Comparison of ENCODE assay signal across 19 cellular contexts in genomic region chr2:70979626-70980025, GRCh38. TPM values are rescaled to one million over a fixed set of nuclear protein-coding genes. Genes with fewer than 3 reads are reported as not detected.
DNase-seq lines count a peak whose midpoint lies in the region; ATAC-seq, FAIRE-seq and TF ChIP-seq lines count a peak whose summit lies in the region.
"Had no signal": no experiment of that assay in that cellular context is flagged by ENCODE, and none has a peak within 500 bp of the region (broad histone marks: within the 10 kb centered on the region; RNA-seq: fewer than 3 reads in every experiment).

No MANE protein-coding gene starts in this region.

- TF ChIP-seq CTCF in H1 (IDR thresholded peaks at IDR 0.05; ENCODE audit: control extremely low read depth in 1 of 3, insufficient read depth in 1 of 3, low read depth in 1 of 3, low read length in 3 of 3) (no peak), nephron (IDR thresholded peaks at IDR 0.05; ENCODE audit: unreplicated experiment in 3 of 3) (no peak), uterus (IDR thresholded peaks at IDR 0.05) (no peak)

- no peak for FAIRE-seq in H1 (lab: Jason Lieb, UNC)
- FAIRE-seq: GM12892 had no signal

- H4K91ac ChIP-seq in H1 (replicated peaks; ENCODE audit: insufficient read length, low read length) = no peak overlapping the region

- no peak overlapping the region for H2AFZ ChIP-seq in H1 (ENCODE audit: low read length)

- CTCF ChIA-PET in H1 (lab: Charles Lee; ENCODE audit: partially characterized antibody) = interaction anchor here (2.5 to 7.1 kb wide), 4 partner anchors 14 to 109 kb away, joined by 7 to 66 read pairs (median 16); no protein-coding TSS in a partner anchor

- peak overlapping the region; percentile 64 to 79; a peak in 2 of 4 replicates for H3K4me2 ChIP-seq in H1 (ENCODE audit: insufficient read depth in 1 of 2, low read depth in 2 of 2, low read length in 2 of 2)

- H2AK5ac ChIP-seq in H1 (ENCODE audit: low read depth, low read length) = no peak overlapping the region

- ATAC-seq in activated T-cell treated with anti-CD3 and anti-CD28 coated beads, Interleukin-2, amount 50 U/mL, for 4 hours = no peak
- ATAC-seq: HCT116 had no signal

- H2BK12ac ChIP-seq in H1 (ENCODE audit: low read depth, low read length) = no peak overlapping the region; the same call in 1 of the 2 replicates

- no peak overlapping the region for H3K9ac ChIP-seq in H1 (replicated peaks in 1 of 4; ENCODE audit: extremely low read depth in 1 of 4, low read depth in 3 of 4, low read length in 3 of 4)

- H3K36me3 ChIP-seq in H1 (ENCODE audit: control insufficient read depth in 2 of 4, insufficient read depth in 4 of 4, low read length in 3 of 4) = no peaks in the 10 kb centered on the region
- no peaks in the 10 kb centered on the region for H3K36me3 ChIP-seq in uterus
- H3K36me3 ChIP-seq: Peyer's patch had no signal

- H3K4me3 Mint-ChIP-seq in activated T-cell treated with anti-CD3 and anti-CD28 coated beads, Interleukin-2, amount 50 U/mL, for 24 hours = no peak overlapping the region
- no peak overlapping the region for H3K4me3 Mint-ChIP-seq in activated T-cell treated with anti-CD3 and anti-CD28 coated beads, Interleukin-2, amount 50 U/mL, for 4 hours
- peak overlapping the region; percentile 64 to 76 (median 67) for H3K4me3 Mint-ChIP-seq in nephron

- TF ChIP-seq POLR2A in H1 (IDR thresholded peaks at IDR 0.05; ENCODE audit: control extremely low read depth in 1 of 2, low read depth in 2 of 2, low read length in 2 of 2) (no peak), uterus (IDR thresholded peaks at IDR 0.05) (no peak)

- H2BK20ac ChIP-seq in H1 (ENCODE audit: low read length) = 0 out of 2 replicates have a peak overlapping the region, but pooled peaks have one; percentile 13

- no peaks in the 10 kb centered on the region for H3K79me2 ChIP-seq in H1 (ENCODE audit: control insufficient read depth in 1 of 2, insufficient read depth in 2 of 2, low read length in 2 of 2)

- peak; percentile 27 for DNase-seq in activated T-cell treated with anti-CD3 and anti-CD28 coated beads, Interleukin-2, amount 50 U/mL, for 24 hours
- no peak for DNase-seq in activated T-cell treated with anti-CD3 and anti-CD28 coated beads, Interleukin-2, amount 50 U/mL, for 4 hours
- DNase-seq in H1 (ENCODE audit: low read depth in 1 of 2, low spot score in 2 of 2) (no peak), uterus (peak in 1 of 2 donors; percentile 16), KBM-7 (no peak), NK-92 (lab: John Stamatoyannopoulos, UW; ENCODE audit: unreplicated experiment) (no peak), NCI-H82 treated with DMSO at 0.1 percent for 48 hours (lab: John Stamatoyannopoulos, UW; ENCODE audit: unreplicated experiment) (no peak)
- DNase-seq: Caco-2; NCI-H1048; NCI-H774; stimulated activated CD4-positive, alpha-beta T cell treated with anti-CD3 and anti-CD28 coated beads, Interleukin-15, amount 100 ng/mL, for 24 hours had no signal

- 84% methylated on average over 9 of the region's 9 CpGs; no CpG with 5 or more reads in 1 of the 2 experiments for WGBS in H1 (ENCODE audit: extremely low coverage in 1 of 2, insufficient coverage in 1 of 2, insufficient read length in 1 of 2, insufficient replicate concordance in 2 of 2, low coverage in 1 of 2, low lambda C conversion rate in 2 of 2, missing lambda C conversion rate in 1 of 2), 2 experiments

- intact Hi-C loops in uterus (cut with DNase I; ENCODE audit: low total_unique reads) = no loop called here

- no peak overlapping the region for H2BK5ac ChIP-seq in H1 (ENCODE audit: low read depth, low read length)

- no peaks in the 10 kb centered on the region for H3K79me1 ChIP-seq in H1 (ENCODE audit: low read depth, low read length)

- H3K4ac ChIP-seq in H1 (replicated peaks; ENCODE audit: insufficient read length, low read depth, low read length) = peak overlapping the region; percentile 32

- in situ Hi-C loops in KBM-7 (cut with MboI; ENCODE audit: low pct_unique_long_range_greater_than_20kb, low sequenced_read_pairs) = no loop called here

- peak overlapping the region in 2 of 4 experiments; percentile 70 to 72; a peak in 4 of 8 replicates for H3K4me3 ChIP-seq in H1 (ENCODE audit: extremely low read depth in 1 of 4, insufficient read depth in 2 of 4, low read depth in 3 of 4, low read length in 4 of 4)
- no peak overlapping the region for H3K4me3 ChIP-seq in uterus

- no peak overlapping the region for H2BK120ac ChIP-seq in H1 (replicated peaks; ENCODE audit: low read depth, low read length)

- H2BK15ac ChIP-seq in H1 (ENCODE audit: low read length) = 0 out of 2 replicates have a peak overlapping the region, but pooled peaks have one; percentile 96

- peaks cover 17% of the 10 kb centered on the region for H3K36me3 Mint-ChIP-seq in activated T-cell treated with anti-CD3 and anti-CD28 coated beads, Interleukin-2, amount 50 U/mL, for 24 hours (ENCODE audit: low read depth)
- H3K36me3 Mint-ChIP-seq in activated T-cell treated with anti-CD3 and anti-CD28 coated beads, Interleukin-2, amount 50 U/mL, for 4 hours (ENCODE audit: insufficient read depth) = no peaks in the 10 kb centered on the region
- H3K36me3 Mint-ChIP-seq in nephron (ENCODE audit: low read depth) = peaks cover 10% of the 10 kb centered on the region

- H3K27ac ChIP-seq in H1 (ENCODE audit: low read depth, low read length) (no peak overlapping the region), uterus (peak overlapping the region; percentile 92 to 96)

- peaks cover 2% of the 10 kb centered on the region for H3K27me3 Mint-ChIP-seq in activated T-cell treated with anti-CD3 and anti-CD28 coated beads, Interleukin-2, amount 50 U/mL, for 24 hours
- H3K27me3 Mint-ChIP-seq in activated T-cell treated with anti-CD3 and anti-CD28 coated beads, Interleukin-2, amount 50 U/mL, for 4 hours (ENCODE audit: low read depth) = peaks cover 2% of the 10 kb centered on the region
- peaks cover 5% of the 10 kb centered on the region for H3K27me3 Mint-ChIP-seq in nephron (ENCODE audit: low read depth)

- no peaks in the 10 kb centered on the region for H3K9me3 ChIP-seq in H1 (ENCODE audit: insufficient read depth in 2 of 2, low read depth in 1 of 2, low read length in 1 of 2)
- H3K9me3 ChIP-seq in uterus = no peaks in the 10 kb centered on the region
- H3K9me3 ChIP-seq: Caco-2, Peyer's patch had no signal

- TF ChIP-seq RAD21 in H1 (IDR thresholded peaks at IDR 0.05 in 1 of 2, conservative IDR thresholded peaks at IDR 0.05 in 1 of 2; ENCODE audit: low read depth in 2 of 2, low read length in 2 of 2) = no peak

- H3K27me3 ChIP-seq in H1 (replicated peaks in 1 of 4; ENCODE audit: control insufficient read depth in 3 of 4, extremely low read depth in 1 of 4, insufficient read depth in 3 of 4, low read length in 3 of 4) = peaks cover 0 to 29% (median 10%) of the 10 kb centered on the region in 4 experiments; a peak in 5 of 7 replicates
- H3K27me3 ChIP-seq in uterus = no peaks in the 10 kb centered on the region
- H3K27me3 ChIP-seq: Peyer's patch had no signal

- POLR2A ChIA-PET in H1 (lab: Charles Lee; ENCODE audit: partially characterized antibody) = no interaction called here

- no peak overlapping the region for H3K56ac ChIP-seq in H1 (replicated peaks; ENCODE audit: insufficient read length, low read depth, low read length)

- H4K5ac ChIP-seq in H1 (ENCODE audit: insufficient read length, low read depth, low read length) = no peak overlapping the region

- peaks cover 5% of the 10 kb centered on the region; the same call in 1 of the 2 replicates for H3K23me2 ChIP-seq in H1 (ENCODE audit: low read depth, low read length)

- H4K20me1 ChIP-seq in H1 (replicated peaks in 1 of 2; ENCODE audit: control insufficient read depth in 1 of 2, insufficient read depth in 2 of 2, low read length in 2 of 2) = peaks cover 0 to 3% of the 10 kb centered on the region in 2 experiments

- no peak for TF ChIP-seq EP300 in H1 (IDR thresholded peaks at IDR 0.05; ENCODE audit: borderline replicate concordance in 1 of 2, low read depth in 2 of 2, low read length in 2 of 2)

- no peak overlapping the region for H3K23ac ChIP-seq in H1 (ENCODE audit: insufficient read length)

- no peak overlapping the region for H3K14ac ChIP-seq in H1 (ENCODE audit: insufficient read length)

- no peak overlapping the region for H3K18ac ChIP-seq in H1 (ENCODE audit: extremely low read depth, low read length)

- H4K8ac ChIP-seq in H1 (ENCODE audit: extremely low read depth, insufficient read depth, low read length) = no peak overlapping the region; the same call in 1 of the 2 replicates

- H3K4me1 ChIP-seq in H1 (replicated peaks in 1 of 4; ENCODE audit: control insufficient read depth in 3 of 4, insufficient read depth in 4 of 4, low read length in 3 of 4) (peaks cover 2 to 16% (median 5%) of the 10 kb centered on the region in 4 experiments; a peak in 6 of 7 replicates), uterus (peaks cover 4 to 5% of the 10 kb centered on the region in 2 donors)

- H3K9me3 Mint-ChIP-seq in activated T-cell treated with anti-CD3 and anti-CD28 coated beads, Interleukin-2, amount 50 U/mL, for 24 hours = no peaks in the 10 kb centered on the region
- H3K9me3 Mint-ChIP-seq in activated T-cell treated with anti-CD3 and anti-CD28 coated beads, Interleukin-2, amount 50 U/mL, for 4 hours = no peaks in the 10 kb centered on the region
- H3K9me3 Mint-ChIP-seq in nephron = no peaks in the 10 kb centered on the region

- no peak overlapping the region for H3K27ac Mint-ChIP-seq in activated T-cell treated with anti-CD3 and anti-CD28 coated beads, Interleukin-2, amount 50 U/mL, for 24 hours
- H3K27ac Mint-ChIP-seq in nephron = no peak overlapping the region

- peaks cover 25% of the 10 kb centered on the region for H3K4me1 Mint-ChIP-seq in activated T-cell treated with anti-CD3 and anti-CD28 coated beads, Interleukin-2, amount 50 U/mL, for 24 hours (ENCODE audit: low read depth)
- H3K4me1 Mint-ChIP-seq in activated T-cell treated with anti-CD3 and anti-CD28 coated beads, Interleukin-2, amount 50 U/mL, for 4 hours (ENCODE audit: low read depth) = peaks cover 18% of the 10 kb centered on the region
- H3K4me1 Mint-ChIP-seq in nephron = peaks cover 16% of the 10 kb centered on the region

RNA-seq across cellular contexts. Expression of gene ANKRD53, which starts 1.2 kb away (rescaled TPM):
- total RNA-seq in activated T-cell treated with anti-CD3 and anti-CD28 coated beads, Interleukin-2, amount 50 U/mL, for 4 hours = not detected
- total RNA-seq in H1 (2021; fragmentation: NEBNext Ultra II Directional; extraction: Animal tissue kit (Norgen Biotek cat#: 25700)) = 0.39 and 0.55 TPM in 2 replicates
- polyA plus RNA-seq in H1 (2011; rRNA removed) = 0.53 and 0.70 TPM in 2 replicates
- 0.27 TPM for polyA plus RNA-seq in H1 (2011; cell fraction: cytosol; rRNA removed)
- 0.64 TPM for polyA plus RNA-seq in H1 (2011; cell fraction: nucleus; rRNA removed)
- polyA plus RNA-seq in H1 (2012, experiment 1 of 2) = 0.49 to 0.90 TPM (median 0.61 TPM) in 4 replicates
- 0.39 TPM for polyA plus RNA-seq in H1 (2012, experiment 2 of 2)
- 0.77 TPM for polyA plus RNA-seq in H1 (2013, experiment 1 of 2)
- polyA plus RNA-seq in H1 (2013, experiment 2 of 2) = 0.75 TPM
- polyA minus RNA-seq in H1 (2011; rRNA and poly(A)+ RNA removed) = 0.47 and 0.61 TPM in 2 replicates
- polyA minus RNA-seq in H1 (2011; cell fraction: cytosol; rRNA and poly(A)+ RNA removed) = not detected
- 2.1 TPM for polyA minus RNA-seq in H1 (2011; cell fraction: nucleus; rRNA and poly(A)+ RNA removed)
- 1 to 10 TPM in 2 of 4 donors, not detected in 2; 1.8 to 3.7 TPM for total RNA-seq in uterus

RNA-seq across cellular contexts. Expression of gene TEX261, which starts 15.0 kb away (rescaled TPM):
- total RNA-seq in activated T-cell treated with anti-CD3 and anti-CD28 coated beads, Interleukin-2, amount 50 U/mL, for 4 hours = 10 to 100 TPM; 78.6 to 89.6 (median 79.5) TPM
- 24.3 and 25.2 TPM in 2 replicates for total RNA-seq in H1 (2021; fragmentation: NEBNext Ultra II Directional; extraction: Animal tissue kit (Norgen Biotek cat#: 25700))
- 30.1 and 31.2 TPM in 2 replicates for polyA plus RNA-seq in H1 (2011; rRNA removed)
- polyA plus RNA-seq in H1 (2011; cell fraction: cytosol; rRNA removed) = 20.9 TPM
- polyA plus RNA-seq in H1 (2011; cell fraction: nucleus; rRNA removed) = 45.3 TPM
- polyA plus RNA-seq in H1 (2012, experiment 1 of 2) = 15.6 to 18.4 TPM (median 17.5 TPM) in 4 replicates
- 16.0 TPM for polyA plus RNA-seq in H1 (2012, experiment 2 of 2)
- 27.3 TPM for polyA plus RNA-seq in H1 (2013, experiment 1 of 2)
- 37.1 TPM for polyA plus RNA-seq in H1 (2013, experiment 2 of 2)
- 32.0 and 32.9 TPM in 2 replicates for polyA minus RNA-seq in H1 (2011; rRNA and poly(A)+ RNA removed)
- polyA minus RNA-seq in H1 (2011; cell fraction: cytosol; rRNA and poly(A)+ RNA removed) = 11.2 TPM
- polyA minus RNA-seq in H1 (2011; cell fraction: nucleus; rRNA and poly(A)+ RNA removed) = 17.3 TPM
- 10 to 100 TPM; 10.2 to 81.8 (median 53.7) TPM for total RNA-seq in uterus

RNA-seq across cellular contexts. Expression of gene ATP6V1B1, which starts 43.9 kb away (rescaled TPM):
- not detected for total RNA-seq in activated T-cell treated with anti-CD3 and anti-CD28 coated beads, Interleukin-2, amount 50 U/mL, for 4 hours
- not detected in 2 replicates for total RNA-seq in H1 (2021; fragmentation: NEBNext Ultra II Directional; extraction: Animal tissue kit (Norgen Biotek cat#: 25700))
- 0.17 TPM in 1 of 2 replicates, not detected in the other for polyA plus RNA-seq in H1 (2011; rRNA removed)
- polyA plus RNA-seq in H1 (2011; cell fraction: cytosol; rRNA removed) = not detected
- polyA plus RNA-seq in H1 (2011; cell fraction: nucleus; rRNA removed) = 0.31 TPM
- polyA plus RNA-seq in H1 (2012, experiment 1 of 2) = 0.18 to 0.19 TPM in 2 of 4 replicates, not detected in the others
- polyA plus RNA-seq in H1 (2012, experiment 2 of 2) = not detected
- polyA plus RNA-seq in H1 (2013, experiment 1 of 2) = 0.04 TPM
- not detected for polyA plus RNA-seq in H1 (2013, experiment 2 of 2)
- not detected in 2 replicates for polyA minus RNA-seq in H1 (2011; rRNA and poly(A)+ RNA removed)
- not detected for polyA minus RNA-seq in H1 (2011; cell fraction: cytosol; rRNA and poly(A)+ RNA removed)
- not detected for polyA minus RNA-seq in H1 (2011; cell fraction: nucleus; rRNA and poly(A)+ RNA removed)
- 1 to 10 TPM in 2 of 4 donors, not detected in 2; 3.4 to 3.7 TPM for total RNA-seq in uterus
- total RNA-seq: dermis microvascular lymphatic vessel endothelial cell, mononuclear cell, pulmonary artery endothelial cell, temporal lobe had no signal

Comparison
In these comparisons a context has a peak if more than half of its experiments do, and no peak if none do; other contexts are left out.
1. H3K4me3 Mint-ChIP-seq: peak in nephron (3 of 3); none in activated T-cell treated with anti-CD3 and anti-CD28 coated beads, Interleukin-2, amount 50 U/mL, for 24 hours (single experiment) and activated T-cell treated with anti-CD3 and anti-CD28 coated beads, Interleukin-2, amount 50 U/mL, for 4 hours (single experiment).